Comparison of ENCODE assay signal across 23 cellular contexts in the genomic region with DNA sequence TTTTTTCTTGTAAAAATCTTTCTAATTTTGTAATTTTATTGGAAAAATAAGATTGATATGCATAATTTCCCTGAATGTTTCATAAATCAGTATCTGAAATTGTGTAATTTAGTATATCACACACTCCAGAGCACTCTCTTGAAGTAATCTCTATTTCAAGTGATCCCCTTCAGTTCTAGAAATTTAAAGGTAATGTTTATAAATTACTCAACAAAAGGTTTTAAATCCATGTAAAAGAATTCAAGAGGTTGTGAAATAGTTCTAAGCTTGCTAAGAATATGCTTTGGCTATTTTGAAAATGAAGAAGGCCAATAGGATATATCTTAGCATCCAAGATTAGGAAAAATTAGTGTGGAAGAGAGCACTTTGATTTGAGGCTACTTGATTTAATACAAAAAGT. TPM values are rescaled to one million over a fixed set of nuclear protein-coding genes. Genes with fewer than 3 reads are reported as not detected.
DNase-seq lines count a peak whose midpoint lies in the region; ATAC-seq, FAIRE-seq and TF ChIP-seq lines count a peak whose summit lies in the region.
"Had no signal": no experiment of that assay in that cellular context is flagged by ENCODE, and none has a peak within 500 bp of the region (broad histone marks: within the 10 kb centered on the region; RNA-seq: fewer than 3 reads in every experiment).

No MANE protein-coding gene starts in this region.

- TF ChIP-seq POLR2A in HepG2 (IDR thresholded peaks at IDR 0.05; ENCODE audit: insufficient read depth in 1 of 2, low read depth in 2 of 2, low read length in 2 of 2) (no peak), right lobe of liver (IDR thresholded peaks at IDR 0.05) (no peak), IMR-90 (IDR thresholded peaks at IDR 0.05; ENCODE audit: low read depth, low read length) (no peak)

- no peak overlapping the region for H3K4me3 ChIP-seq in HepG2 (replicated peaks in 1 of 3; ENCODE audit: insufficient read depth in 1 of 3, low read depth in 2 of 3, low read length in 3 of 3)
- H3K4me3 ChIP-seq in right lobe of liver = no peak overlapping the region
- H3K4me3 ChIP-seq in IMR-90 (ENCODE audit: insufficient read depth, low read depth, low read length) = no peak overlapping the region
- H3K4me3 ChIP-seq in fibroblast of villous mesenchyme (ENCODE audit: low read depth, low read length) = no peak overlapping the region
- H3K4me3 ChIP-seq: A549; BLaER1 treated with 17β-estradiol and CSF1 and Interleukin-3, amounts not matched to agents 10 nM and 100 nM; GM23338 had no signal

- H3K9ac ChIP-seq in HepG2 (ENCODE audit: insufficient read depth, low read depth, low read length) (no peak overlapping the region), IMR-90 (ENCODE audit: low read depth, low read length) (no peak overlapping the region)
- H3K9ac ChIP-seq: BLaER1 treated with 17β-estradiol and CSF1 and Interleukin-3, amounts not matched to agents 10 nM and 100 nM had no signal

- in situ Hi-C loops in HepG2 (cut with HindIII; ENCODE audit: extremely low pct_ligation_motif_present, low pct_unique_long_range_greater_than_20kb) (no loop called here), IMR-90 (cut with MboI; ENCODE audit: low sequenced_read_pairs) (no loop called here)

- H3K4me1 ChIP-seq in HepG2 (ENCODE audit: insufficient read depth, low read length) (no peaks in the 10 kb centered on the region), right lobe of liver (no peaks in the 10 kb centered on the region), IMR-90 (ENCODE audit: control insufficient read depth, insufficient read depth, low read length) (peaks cover 2% of the 10 kb centered on the region; the same call in 1 of the 2 replicates)
- H3K4me1 ChIP-seq: A549, BE2C had no signal

- H3K4ac ChIP-seq in IMR-90 (ENCODE audit: low read depth, low read length) = no peak overlapping the region

- no peak overlapping the region for H2AK5ac ChIP-seq in IMR-90 (ENCODE audit: low read depth, low read length)

- no peak overlapping the region for H2AFZ ChIP-seq in HepG2 (ENCODE audit: low read length)
- H2AFZ ChIP-seq in IMR-90 (replicated peaks; ENCODE audit: low read length, poor library complexity) = no peak overlapping the region
- H2AFZ ChIP-seq: GM23338 had no signal

- H3K79me1 ChIP-seq in IMR-90 (ENCODE audit: low read depth in 1 of 2, low read length in 2 of 2) = peaks cover 4 to 13% of the 10 kb centered on the region in 2 experiments

- H3K27ac ChIP-seq in HepG2 (ENCODE audit: extremely low read length, insufficient read depth, low read length) (no peak overlapping the region), right lobe of liver (no peak overlapping the region), IMR-90 (ENCODE audit: insufficient read depth, low read length) (no peak overlapping the region)
- H3K27ac ChIP-seq: A549; BLaER1 treated with 17β-estradiol and CSF1 and Interleukin-3, amounts not matched to agents 10 nM and 100 nM had no signal

- no peak overlapping the region for H2BK15ac ChIP-seq in IMR-90 (ENCODE audit: low read depth, low read length)

- no peak for FAIRE-seq in HepG2 (lab: Jason Lieb, UNC)
- FAIRE-seq: A549, GM12892, GM19239 had no signal

- no peak overlapping the region for H3K56ac ChIP-seq in IMR-90 (ENCODE audit: extremely low read depth, insufficient read depth, low read length)

- TF ChIP-seq RAD21 in HepG2 (CRISPR knock-in tag; IDR thresholded peaks at IDR 0.05) (no peak), IMR-90 (IDR thresholded peaks at IDR 0.05; ENCODE audit: low read length) (no peak)

- no peak overlapping the region for H3K18ac ChIP-seq in IMR-90 (ENCODE audit: low read depth, low read length)

- POLR2A ChIA-PET in HepG2 (lab: Yijun Ruan, JAX) (no interaction called here), IMR-90 (lab: Charles Lee; ENCODE audit: unreplicated experiment) (interaction anchor here (0.6 kb wide), 1 partner anchor 31 kb away, joined by 11 read pairs; no protein-coding TSS in a partner anchor)

- no peak overlapping the region for H2AK9ac ChIP-seq in IMR-90 (replicated peaks; ENCODE audit: low read depth, low read length, poor library complexity)

- H3K36me3 ChIP-seq in HepG2 (replicated peaks in 1 of 2; ENCODE audit: control insufficient read depth in 1 of 2, insufficient read depth in 2 of 2, low read length in 2 of 2) = peaks cover 4 to 59% of the 10 kb centered on the region in 2 experiments
- peaks cover 0 to 22% (median 4%) of the 10 kb centered on the region in 4 donors for H3K36me3 ChIP-seq in right lobe of liver
- peaks cover 12% of the 10 kb centered on the region for H3K36me3 ChIP-seq in IMR-90 (ENCODE audit: control insufficient read depth, insufficient read depth, low read length)

- ATAC-seq in HepG2 = no peak
- ATAC-seq in right lobe of liver = no peak
- ATAC-seq in IMR-90 (ENCODE audit: low read depth) = no peak
- ATAC-seq: A549, GM23338 had no signal

- TF ChIP-seq CTCF in HepG2 (CRISPR knock-in tag; IDR thresholded peaks at IDR 0.05) (no peak), right lobe of liver (IDR thresholded peaks at IDR 0.05) (no peak), IMR-90 (conservative IDR thresholded peaks at IDR 0.05; ENCODE audit: low read depth, low read length) (no peak), fibroblast of villous mesenchyme (IDR thresholded peaks at IDR 0.05; ENCODE audit: insufficient read depth, low read depth, low read length) (no peak)

- H4K8ac ChIP-seq in IMR-90 (ENCODE audit: low read depth in 2 of 2, low read length in 2 of 2) = no peak overlapping the region

- CTCF ChIA-PET in HepG2 (lab: Yijun Ruan, JAX; ENCODE audit: low intra/inter-chr PET ratio, low total read pairs) = no interaction called here
- CTCF ChIA-PET in IMR-90 (lab: Yijun Ruan, JAX) = interaction anchor here (0.6 to 1.5 kb wide), 2 partner anchors 12 to 184 kb away, joined by 3 to 4 read pairs; no protein-coding TSS in a partner anchor

- H3K27me3 ChIP-seq in HepG2 (ENCODE audit: control insufficient read depth in 1 of 2, insufficient read depth in 2 of 2, low read length in 2 of 2) (no peaks in the 10 kb centered on the region), right lobe of liver (no peaks in the 10 kb centered on the region), IMR-90 (ENCODE audit: control insufficient read depth, insufficient read depth, low read length) (no peaks in the 10 kb centered on the region)
- H3K27me3 ChIP-seq: BE2C; BLaER1 treated with 17β-estradiol and CSF1 and Interleukin-3, amounts not matched to agents 10 nM and 100 nM had no signal

- no peaks in the 10 kb centered on the region for H3K9me3 ChIP-seq in HepG2 (ENCODE audit: low read length)
- H3K9me3 ChIP-seq in right lobe of liver = no peaks in the 10 kb centered on the region
- H3K9me3 ChIP-seq in IMR-90 (ENCODE audit: control insufficient read depth, insufficient read depth, low read length) = no peaks in the 10 kb centered on the region
- H3K9me3 ChIP-seq: A549; BE2C; BLaER1 treated with 17β-estradiol and CSF1 and Interleukin-3, amounts not matched to agents 10 nM and 100 nM had no signal

- no peak overlapping the region for H4K91ac ChIP-seq in IMR-90 (ENCODE audit: insufficient read depth, low read depth, low read length)

- no peak overlapping the region for H2BK20ac ChIP-seq in IMR-90 (ENCODE audit: low read depth, low read length)

- peaks cover 3% of the 10 kb centered on the region; the same call in 1 of the 2 replicates for H3K9me1 ChIP-seq in IMR-90 (ENCODE audit: insufficient read depth, low read length)

- TSS peak; percentile 7 for BruUV-seq in HepG2 (replicated peaks; lab: Mats Ljungman, UMichigan)
- no TSS peak for BruUV-seq in IMR-90 (replicated peaks; lab: Mats Ljungman, UMichigan)

- no peak overlapping the region for H2BK5ac ChIP-seq in IMR-90 (ENCODE audit: low read depth, low read length, poor library complexity, severe bottlenecking)

- no peak overlapping the region for H3K4me2 ChIP-seq in HepG2 (ENCODE audit: low read depth, low read length)
- H3K4me2 ChIP-seq in IMR-90 (ENCODE audit: low read depth, low read length) = no peak overlapping the region
- H3K4me2 ChIP-seq: A549; BLaER1 treated with 17β-estradiol and CSF1 and Interleukin-3, amounts not matched to agents 10 nM and 100 nM; GM23338 had no signal

- DNase-seq in HepG2 (ENCODE audit: low spot score) (no peak), right lobe of liver (no peak), IMR-90 (peak; percentile 16), fibroblast of villous mesenchyme (ENCODE audit: low read depth) (peak; percentile 10), DMS153 treated with DMSO at 0.1 percent for 48 hours (lab: John Stamatoyannopoulos, UW; ENCODE audit: unreplicated experiment) (no peak), NCI-H69 (lab: John Stamatoyannopoulos, UW) (no peak), head of caudate nucleus (no peak)
- DNase-seq: 8988T; ACHN; AML-193; BE2C; CD4-positive, alpha-beta T cell; CD8-positive, alpha-beta memory T cell; DMS 273 treated with DMSO at 0.1 percent for 48 hours; DMS53; DMS79 treated with DMSO at 0.1 percent for 48 hours; H9; HFFc6 had no signal

- no peaks in the 10 kb centered on the region for H3K79me2 ChIP-seq in HepG2 (ENCODE audit: insufficient read depth, low read length)

- TF ChIP-seq EP300 in HepG2 (IDR thresholded peaks at IDR 0.05; ENCODE audit: low read depth in 2 of 2, low read length in 2 of 2) = no peak
- TF ChIP-seq EP300 in HepG2 (CRISPR knock-in tag; IDR thresholded peaks at IDR 0.05; ENCODE audit: borderline replicate concordance) = no peak

- H2BK120ac ChIP-seq in IMR-90 (ENCODE audit: low read depth, low read length) = no peak overlapping the region

- intact Hi-C loops in HepG2 (cut with micrococcal nuclease; ENCODE audit: unreplicated experiment) = no loop called here
- intact Hi-C loops in right lobe of liver (cut with DNase I) = no loop called here
- intact Hi-C loops in IMR-90 (cut with micrococcal nuclease) = no loop called here
- intact Hi-C loops in head of caudate nucleus (cut with DNase I) = no loop called here

- no peak overlapping the region for H3K14ac ChIP-seq in IMR-90 (replicated peaks; ENCODE audit: low read depth, low read length)

- no peak overlapping the region for H3K23ac ChIP-seq in IMR-90 (ENCODE audit: low read depth, low read length)

- dilution Hi-C loops in IMR-90 (cut with HindIII; ENCODE audit: low sequenced_read_pairs, unreplicated experiment) = no loop called here

- H4K20me1 ChIP-seq in HepG2 (ENCODE audit: insufficient read depth, low read length) (no peaks in the 10 kb centered on the region), IMR-90 (ENCODE audit: insufficient read depth, low read length) (no peaks in the 10 kb centered on the region)

- no peak overlapping the region for H4K5ac ChIP-seq in IMR-90 (ENCODE audit: low read depth, low read length)

RNA-seq across cellular contexts. Expression of gene SMARCAD1, which starts 28.2 kb away (rescaled TPM):
- total RNA-seq in HepG2 (2016; rRNA removed; fragmentation: Illumina TruSeq; extraction: Trizol) = 35.9 and 52.8 TPM in 2 replicates
- total RNA-seq in HepG2 (2016; cell fraction: cytosol; rRNA removed; fragmentation: Illumina TruSeq; extraction: Trizol; ENCODE audit: low read depth) = 3.1 and 5.0 TPM in 2 replicates
- 35.6 and 51.2 TPM in 2 replicates for total RNA-seq in HepG2 (2016; cell fraction: insoluble cytoplasmic fraction; rRNA removed; fragmentation: Illumina TruSeq; extraction: Trizol)
- 7.0 and 9.5 TPM in 2 replicates for total RNA-seq in HepG2 (2016; cell fraction: membrane; rRNA removed; fragmentation: Illumina TruSeq; extraction: Trizol)
- 51.3 and 53.6 TPM in 2 replicates for total RNA-seq in HepG2 (2016; cell fraction: nucleus; rRNA removed; fragmentation: Illumina TruSeq; extraction: Trizol)
- polyA plus RNA-seq in HepG2 (2011; rRNA removed) = 14.4 and 18.2 TPM in 2 replicates
- 5.0 and 8.5 TPM in 2 replicates for polyA plus RNA-seq in HepG2 (2011; cell fraction: cytosol; rRNA removed)
- 17.9 and 20.5 TPM in 2 replicates for polyA plus RNA-seq in HepG2 (2011; cell fraction: nucleus; rRNA removed)
- 13.0 and 15.0 TPM in 2 replicates for polyA plus RNA-seq in HepG2 (2012)
- 0.44 and 0.62 TPM in 2 replicates for polyA plus RNA-seq in HepG2 (2016; cell fraction: cytosol; fragmentation: Illumina TruSeq; extraction: Trizol; ENCODE audit: low read depth)
- polyA plus RNA-seq in HepG2 (2016; cell fraction: insoluble cytoplasmic fraction; fragmentation: Illumina TruSeq; extraction: Trizol; ENCODE audit: low read depth) = 31.9 and 32.0 TPM in 2 replicates
- 1.9 and 2.1 TPM in 2 replicates for polyA plus RNA-seq in HepG2 (2016; cell fraction: membrane; fragmentation: Illumina TruSeq; extraction: Trizol; ENCODE audit: low read depth)
- polyA plus RNA-seq in HepG2 (2016; cell fraction: nucleus; fragmentation: Illumina TruSeq; extraction: Trizol; ENCODE audit: insufficient read depth, low read depth) = 41.8 and 42.7 TPM in 2 replicates
- 8.5 and 10.5 TPM in 2 replicates for polyA minus RNA-seq in HepG2 (2011; rRNA and poly(A)+ RNA removed; ENCODE audit: low replicate concordance)
- 16.1 and 17.1 TPM in 2 replicates for polyA minus RNA-seq in HepG2 (2011; cell fraction: cytosol; rRNA and poly(A)+ RNA removed)
- 82.7 and 86.5 TPM in 2 replicates for polyA minus RNA-seq in HepG2 (2011; cell fraction: nucleus; rRNA and poly(A)+ RNA removed)
- total RNA-seq in right lobe of liver = 10 to 100 TPM in 3 of 6 experiments, 1 to 10 TPM in 3; 7.2 to 10.4 (median 9.6) TPM
- 35.3 and 45.3 TPM in 2 replicates for total RNA-seq in IMR-90 (2012; rRNA removed)
- polyA plus RNA-seq in IMR-90 (2012; rRNA removed) = 10.5 and 12.3 TPM in 2 replicates
- polyA plus RNA-seq in IMR-90 (2012; cell fraction: cytosol; rRNA removed) = 1.1 and 1.5 TPM in 2 replicates
- 2.7 and 24.2 TPM in 2 replicates for polyA plus RNA-seq in IMR-90 (2012; cell fraction: nucleus; rRNA removed; ENCODE audit: low replicate concordance)
- total RNA-seq in fibroblast of villous mesenchyme = 36.4 and 56.1 TPM in 2 replicates

Comparison
In these comparisons a context has a peak if more than half of its experiments do, and no peak if none do; other contexts are left out.
1. DNase-seq: peak in IMR-90 (single experiment) and fibroblast of villous mesenchyme (single experiment); none in HepG2 (single experiment), right lobe of liver (0 of 3), DMS153 treated with DMSO at 0.1 percent for 48 hours (single experiment), NCI-H69 (single experiment) and head of caudate nucleus (0 of 42).